In the genomic region with DNA sequence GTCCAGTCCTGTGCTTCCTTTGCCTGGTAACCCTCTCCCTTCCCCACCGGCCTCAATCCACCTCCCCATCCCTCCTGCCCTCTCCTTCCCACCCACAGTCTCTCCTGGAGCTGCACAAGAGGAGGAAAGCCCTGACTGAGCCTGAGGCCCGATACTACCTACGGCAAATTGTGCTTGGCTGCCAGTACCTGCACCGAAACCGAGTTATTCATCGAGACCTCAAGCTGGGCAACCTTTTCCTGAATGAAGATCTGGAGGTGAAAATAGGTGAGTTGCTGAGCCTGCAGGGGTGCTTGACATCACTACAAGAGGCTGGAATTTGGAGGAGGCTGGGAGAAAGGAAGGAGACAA, we compare ENCODE assay signal across 11 cellular contexts. TPM values are rescaled to one million over a fixed set of nuclear protein-coding genes. Genes with fewer than 3 reads are reported as not detected.
DNase-seq lines count a peak whose midpoint lies in the region; ATAC-seq, FAIRE-seq and TF ChIP-seq lines count a peak whose summit lies in the region.
"Had no signal": no experiment of that assay in that cellular context is flagged by ENCODE, and none has a peak within 500 bp of the region (broad histone marks: within the 10 kb centered on the region; RNA-seq: fewer than 3 reads in every experiment).

No MANE protein-coding gene starts in this region.

- no peak for TF ChIP-seq CTCF in AG04449 (IDR thresholded peaks at IDR 0.05; ENCODE audit: insufficient read depth, low read length, missing control alignments)

- H3K36me3 ChIP-seq in HAP-1 (replicated peaks) (peaks cover 57% of the 10 kb centered on the region), iPS-18a (ENCODE audit: control insufficient read depth, low read depth, low read length) (peaks cover 45% of the 10 kb centered on the region)

- CTCF ChIA-PET in AG04449 (lab: Yijun Ruan, JAX): interaction anchor here (1.4 to 3.2 kb wide), 2 partner anchors 10 to 244 kb away, joined by 3 to 17 read pairs; no protein-coding TSS in a partner anchor
- CTCF ChIA-PET in activated CD8-positive, alpha-beta T cell treated with anti-CD3 and anti-CD28 coated beads, Interleukin-2, amount 10 ng/mL, durations not matched to agents 7 days and 5 days (lab: Charles Lee): interaction anchor here (1.1 to 1.6 kb wide), 2 partner anchors 14 to 40 kb away, joined by 3 to 4 read pairs; no protein-coding TSS in a partner anchor

- no peak for DNase-seq in AG04449 (ENCODE audit: low read depth, low spot score)
- DNase-seq in HAP-1 (ENCODE audit: low spot score in 2 of 2): no peak
- DNase-seq in activated CD8-positive, alpha-beta T cell treated with anti-CD3 and anti-CD28 coated beads, Interleukin-2, amount 10 ng/mL, durations not matched to agents 7 days and 5 days: no peak
- DNase-seq in GM12892 (ENCODE audit: insufficient read length): no peak
- DNase-seq in HUDEP-2 (lab: John Stamatoyannopoulos, UW; ENCODE audit: unreplicated experiment in 76 of 76): no peak
- DNase-seq in effector CD4-positive, alpha-beta T cell: no peak
- DNase-seq: occipital lobe; stimulated activated naive CD4-positive, alpha-beta T cell treated with Interleukin-2 at 50 U/mL for 16 hours had no signal

- H3K9me3 ChIP-seq in HAP-1: no peaks in the 10 kb centered on the region
- H3K9me3 ChIP-seq in iPS-18a (ENCODE audit: control insufficient read depth, low read depth, low read length): no peaks in the 10 kb centered on the region

- in situ Hi-C loops in HAP-1 (cut with MboI; ENCODE audit: low sequenced_read_pairs): no loop called here

- H3K27me3 ChIP-seq in HAP-1 (ENCODE audit: low read depth) (no peaks in the 10 kb centered on the region), iPS-18a (ENCODE audit: control insufficient read depth, insufficient read depth, low read length) (no peaks in the 10 kb centered on the region)

- peaks cover 61% of the 10 kb centered on the region for H3K36me3 Mint-ChIP-seq in activated CD8-positive, alpha-beta T cell treated with anti-CD3 and anti-CD28 coated beads, Interleukin-2, amount 10 ng/mL, durations not matched to agents 7 days and 5 days (ENCODE audit: low read depth)

- no peak for FAIRE-seq in GM12892 (lab: Jason Lieb, UNC)
- FAIRE-seq: TTC549 had no signal

- H3K4me3 Mint-ChIP-seq in activated CD8-positive, alpha-beta T cell treated with anti-CD3 and anti-CD28 coated beads, Interleukin-2, amount 10 ng/mL, durations not matched to agents 7 days and 5 days: peak overlapping the region; percentile 96

- ATAC-seq in activated CD8-positive, alpha-beta T cell treated with anti-CD3 and anti-CD28 coated beads, Interleukin-2, amount 10 ng/mL, durations not matched to agents 7 days and 5 days: no peak
- no peak for ATAC-seq in HG03196 (IDR thresholded peaks at IDR 0.05; ENCODE audit: unreplicated experiment)

- peak overlapping the region; percentile 68 for H3K4me3 ChIP-seq in AG04449 (ENCODE audit: low read depth, low read length)
- peak overlapping the region; percentile 95 for H3K4me3 ChIP-seq in HAP-1
- H3K4me3 ChIP-seq in iPS-18a (ENCODE audit: low read length): peak overlapping the region; percentile 98

- peak overlapping the region; percentile 94 for H3K9ac ChIP-seq in iPS-18a (ENCODE audit: low read length)

- H3K27ac ChIP-seq in iPS-18a (ENCODE audit: low read length): no peak overlapping the region

- H3K4me1 ChIP-seq in HAP-1 (peaks cover 21% of the 10 kb centered on the region), iPS-18a (ENCODE audit: control insufficient read depth, low read depth, low read length) (peaks cover 6% of the 10 kb centered on the region)

- POLR2A ChIA-PET in AG04449 (lab: Yijun Ruan, JAX): interaction anchor here (0.8 kb wide), 1 partner anchor 10 kb away, joined by 3 read pairs; no protein-coding TSS in a partner anchor
- POLR2A ChIA-PET in activated CD8-positive, alpha-beta T cell treated with anti-CD3 and anti-CD28 coated beads, Interleukin-2, amount 10 ng/mL, durations not matched to agents 7 days and 5 days (lab: Charles Lee): interaction anchor here (0.7 to 2.6 kb wide), 5 partner anchors 9 to 123 kb away, joined by 3 to 11 read pairs (median 3); partner anchors contain the start of genes DCTN5, EARS2, PALB2 and UBFD1

- peak overlapping the region; percentile 84 for H3K27ac Mint-ChIP-seq in activated CD8-positive, alpha-beta T cell treated with anti-CD3 and anti-CD28 coated beads, Interleukin-2, amount 10 ng/mL, durations not matched to agents 7 days and 5 days

- H3K9me3 Mint-ChIP-seq in activated CD8-positive, alpha-beta T cell treated with anti-CD3 and anti-CD28 coated beads, Interleukin-2, amount 10 ng/mL, durations not matched to agents 7 days and 5 days (ENCODE audit: insufficient read depth): no peaks in the 10 kb centered on the region

- peaks cover 42% of the 10 kb centered on the region for H3K4me1 Mint-ChIP-seq in activated CD8-positive, alpha-beta T cell treated with anti-CD3 and anti-CD28 coated beads, Interleukin-2, amount 10 ng/mL, durations not matched to agents 7 days and 5 days (ENCODE audit: low read depth)

- H3K27me3 Mint-ChIP-seq in activated CD8-positive, alpha-beta T cell treated with anti-CD3 and anti-CD28 coated beads, Interleukin-2, amount 10 ng/mL, durations not matched to agents 7 days and 5 days (ENCODE audit: low read depth): no peaks in the 10 kb centered on the region

- no peak for TF ChIP-seq POLR2A in GM12892 (IDR thresholded peaks at IDR 0.05; ENCODE audit: low read depth, low read length)

RNA-seq across cellular contexts. Expression of gene PLK1, which starts 1.3 kb away (rescaled TPM):
- total RNA-seq in activated CD8-positive, alpha-beta T cell treated with anti-CD3 and anti-CD28 coated beads, Interleukin-2, amount 10 ng/mL, durations not matched to agents 7 days and 5 days: 100 to 1,000 TPM; 138 to 139 TPM
- polyA plus RNA-seq in GM12892 (2012; ENCODE audit: missing spikeins): 25.4 TPM

RNA-seq across cellular contexts. Expression of gene ERN2, which starts 33.1 kb away (rescaled TPM):
- total RNA-seq in activated CD8-positive, alpha-beta T cell treated with anti-CD3 and anti-CD28 coated beads, Interleukin-2, amount 10 ng/mL, durations not matched to agents 7 days and 5 days: not detected
- not detected for polyA plus RNA-seq in GM12892 (2012; ENCODE audit: missing spikeins)
- total RNA-seq: occipital lobe had no signal

RNA-seq across cellular contexts. Expression of gene DCTN5, which starts 38.7 kb away (rescaled TPM):
- 10 to 100 TPM; 71.9 to 72.6 TPM for total RNA-seq in activated CD8-positive, alpha-beta T cell treated with anti-CD3 and anti-CD28 coated beads, Interleukin-2, amount 10 ng/mL, durations not matched to agents 7 days and 5 days
- 57.2 TPM for polyA plus RNA-seq in GM12892 (2012; ENCODE audit: missing spikeins)

RNA-seq across cellular contexts. Expression of gene PALB2, which starts 38.9 kb away (rescaled TPM):
- 10 to 100 TPM; 22.7 to 26.1 TPM for total RNA-seq in activated CD8-positive, alpha-beta T cell treated with anti-CD3 and anti-CD28 coated beads, Interleukin-2, amount 10 ng/mL, durations not matched to agents 7 days and 5 days
- polyA plus RNA-seq in GM12892 (2012; ENCODE audit: missing spikeins): 15.4 TPM
